ENCODE assay signal across 22 cellular contexts in genomic region chr16:79757968-79758367, GRCh38.
DNase-seq lines count a peak whose midpoint lies in the region; ATAC-seq and TF ChIP-seq lines count a peak whose summit lies in the region.
"Had no signal": no experiment of that assay in that cellular context is flagged by ENCODE, and none has a peak within 500 bp of the region (broad histone marks: within the 10 kb centered on the region; RNA-seq: fewer than 3 reads in every experiment).

No MANE protein-coding gene starts in this region.

- no peak overlapping the region for H3K9ac ChIP-seq in MM.1S (ENCODE audit: low read length)

- H3K9me3 Mint-ChIP-seq in activated CD4-positive, alpha-beta T cell treated with anti-CD3 and anti-CD28 coated beads for 36 hours (ENCODE audit: low read depth) = no peaks in the 10 kb centered on the region
- peaks cover 7% of the 10 kb centered on the region for H3K9me3 Mint-ChIP-seq in activated CD4-positive, alpha-beta T cell treated with anti-CD3 and anti-CD28 coated beads, Interleukin-2, amount 10 ng/mL, durations not matched to agents 7 days and 5 days

- H2AFZ ChIP-seq in hepatocyte (no peak overlapping the region), MM.1S (ENCODE audit: low read length) (no peak overlapping the region)

- WGBS in hepatocyte (ENCODE audit: low lambda C conversion rate, missing lambda C conversion rate) = 95% methylated on average over 6 of the region's 6 CpGs

- no peaks in the 10 kb centered on the region for H3K79me2 ChIP-seq in hepatocyte
- no peaks in the 10 kb centered on the region for H3K79me2 ChIP-seq in MM.1S (ENCODE audit: low read length)

- H3F3A ChIP-seq in MM.1S (ENCODE audit: insufficient read depth, low read length) = no peaks in the 10 kb centered on the region

- H3K36me3 Mint-ChIP-seq in activated CD4-positive, alpha-beta T cell treated with anti-CD3 and anti-CD28 coated beads for 36 hours (ENCODE audit: low read depth) = no peaks in the 10 kb centered on the region
- no peaks in the 10 kb centered on the region for H3K36me3 Mint-ChIP-seq in activated CD4-positive, alpha-beta T cell treated with anti-CD3 and anti-CD28 coated beads, Interleukin-2, amount 10 ng/mL, durations not matched to agents 7 days and 5 days (ENCODE audit: low read depth)

- H3K9me3 ChIP-seq in hepatocyte (ENCODE audit: low read depth) (no peaks in the 10 kb centered on the region), MM.1S (replicated peaks; ENCODE audit: insufficient read depth, low read length) (no peaks in the 10 kb centered on the region)
- H3K9me3 ChIP-seq: SJSA1 had no signal

- intact Hi-C loops in activated CD4-positive, alpha-beta T cell treated with anti-CD3 and anti-CD28 coated beads for 36 hours (cut with DNase I, micrococcal nuclease) = loop anchor here (1.0 to 5.0 kb wide), 3 partner anchors 85 to 146 kb away; no protein-coding TSS in a partner anchor
- intact Hi-C loops in Right ventricle myocardium inferior (cut with DNase I) = no loop called here

- H3K4me1 Mint-ChIP-seq in activated CD4-positive, alpha-beta T cell treated with anti-CD3 and anti-CD28 coated beads for 36 hours = peaks cover 37% of the 10 kb centered on the region
- H3K4me1 Mint-ChIP-seq in activated CD4-positive, alpha-beta T cell treated with anti-CD3 and anti-CD28 coated beads, Interleukin-2, amount 10 ng/mL, durations not matched to agents 7 days and 5 days = peaks cover 18% of the 10 kb centered on the region

- no peak overlapping the region for H3K4me2 ChIP-seq in hepatocyte
- no peak overlapping the region for H3K4me2 ChIP-seq in MM.1S (ENCODE audit: low read depth, low read length)

- H3K4me3 ChIP-seq in hepatocyte (no peak overlapping the region), MM.1S (ENCODE audit: low read length) (no peak overlapping the region)
- H3K4me3 ChIP-seq: SJSA1 had no signal

- peak; percentile 32 for DNase-seq in activated CD4-positive, alpha-beta T cell treated with anti-CD3 and anti-CD28 coated beads for 36 hours
- DNase-seq in activated CD4-positive, alpha-beta T cell treated with anti-CD3 and anti-CD28 coated beads, Interleukin-2, amount 10 ng/mL, durations not matched to agents 7 days and 5 days = no peak
- DNase-seq in stimulated activated naive CD4-positive, alpha-beta T cell treated with Interleukin-2 at 50 U/mL for 16 hours (lab: John Stamatoyannopoulos, UW) = peak; percentile 5
- DNase-seq in stimulated activated naive CD4-positive, alpha-beta T cell (lab: John Stamatoyannopoulos, UW) = no peak
- no peak for DNase-seq in hepatocyte (ENCODE audit: low spot score)
- DNase-seq in GF-D8 (lab: John Stamatoyannopoulos, UW) = no peak
- no peak for DNase-seq in MM.1S
- DNase-seq in Right ventricle myocardium inferior (ENCODE audit: missing footprints) = no peak
- DNase-seq: 8988T, ACHN, DMS153, HCEC 1CT, KBM-7, NCI-H1048, NCI-H1417, NCI-H1694, NCI-H2081 treated with DMSO at 0.1 percent for 48 hours, NCI-H2171 treated with DMSO at 0.1 percent for 48 hours, NCI-H345, NCI-H510A treated with DMSO at 0.1 percent for 48 hours, Right ventricle myocardium superior had no signal

- no peak overlapping the region for H3K4me3 Mint-ChIP-seq in activated CD4-positive, alpha-beta T cell treated with anti-CD3 and anti-CD28 coated beads for 36 hours
- H3K4me3 Mint-ChIP-seq in activated CD4-positive, alpha-beta T cell treated with anti-CD3 and anti-CD28 coated beads, Interleukin-2, amount 10 ng/mL, durations not matched to agents 7 days and 5 days = no peak overlapping the region

- TF ChIP-seq CTCF in hepatocyte (IDR thresholded peaks at IDR 0.05; ENCODE audit: poor library complexity) (no peak), MM.1S (IDR thresholded peaks at IDR 0.05; ENCODE audit: low read length) (no peak)

- H3K4me1 ChIP-seq in hepatocyte (ENCODE audit: insufficient read depth) (peaks cover 37% of the 10 kb centered on the region), MM.1S (ENCODE audit: low read length) (no peaks in the 10 kb centered on the region)

- H3K9me2 ChIP-seq in hepatocyte (replicated peaks; ENCODE audit: insufficient read depth) (no peaks in the 10 kb centered on the region), MM.1S (replicated peaks; ENCODE audit: insufficient read depth, low read length) (no peaks in the 10 kb centered on the region)

- H3K27ac ChIP-seq in hepatocyte = peak overlapping the region; percentile 92
- H3K27ac ChIP-seq in MM.1S (ENCODE audit: low read length) = no peak overlapping the region

- peaks cover 9% of the 10 kb centered on the region for H3K27me3 Mint-ChIP-seq in activated CD4-positive, alpha-beta T cell treated with anti-CD3 and anti-CD28 coated beads for 36 hours
- peaks cover 7% of the 10 kb centered on the region for H3K27me3 Mint-ChIP-seq in activated CD4-positive, alpha-beta T cell treated with anti-CD3 and anti-CD28 coated beads, Interleukin-2, amount 10 ng/mL, durations not matched to agents 7 days and 5 days

- H3K36me3 ChIP-seq in hepatocyte (replicated peaks; ENCODE audit: insufficient read depth, low read depth) = no peaks in the 10 kb centered on the region
- H3K36me3 ChIP-seq in MM.1S (replicated peaks; ENCODE audit: insufficient read depth, low read length) = no peaks in the 10 kb centered on the region
- H3K36me3 ChIP-seq: SJSA1 had no signal

- peak; percentile 55 for ATAC-seq in activated CD4-positive, alpha-beta T cell treated with anti-CD3 and anti-CD28 coated beads for 36 hours
- no peak for ATAC-seq in Right ventricle myocardium inferior

- H4K20me1 ChIP-seq in hepatocyte (ENCODE audit: insufficient read depth, poor library complexity, severe bottlenecking) (no peaks in the 10 kb centered on the region), MM.1S (ENCODE audit: insufficient read depth, low read length) (no peaks in the 10 kb centered on the region)

- POLR2A ChIA-PET in activated CD4-positive, alpha-beta T cell treated with anti-CD3 and anti-CD28 coated beads for 36 hours (lab: Charles Lee) = no interaction called here
- POLR2A ChIA-PET in activated CD4-positive, alpha-beta T cell treated with anti-CD3 and anti-CD28 coated beads, Interleukin-2, amount 10 ng/mL, durations not matched to agents 7 days and 5 days (lab: Charles Lee) = no interaction called here

- peak overlapping the region; percentile 10 for H3K27ac Mint-ChIP-seq in activated CD4-positive, alpha-beta T cell treated with anti-CD3 and anti-CD28 coated beads for 36 hours
- no peak overlapping the region for H3K27ac Mint-ChIP-seq in activated CD4-positive, alpha-beta T cell treated with anti-CD3 and anti-CD28 coated beads, Interleukin-2, amount 10 ng/mL, durations not matched to agents 7 days and 5 days

- CTCF ChIA-PET in activated CD4-positive, alpha-beta T cell treated with anti-CD3 and anti-CD28 coated beads for 36 hours (lab: Charles Lee) = no interaction called here
- CTCF ChIA-PET in activated CD4-positive, alpha-beta T cell treated with anti-CD3 and anti-CD28 coated beads, Interleukin-2, amount 10 ng/mL, durations not matched to agents 7 days and 5 days (lab: Charles Lee) = no interaction called here

- no peaks in the 10 kb centered on the region for H3K27me3 ChIP-seq in hepatocyte
- no peaks in the 10 kb centered on the region for H3K27me3 ChIP-seq in MM.1S (replicated peaks; ENCODE audit: insufficient read depth, low read length)
- H3K27me3 ChIP-seq: SJSA1 had no signal

Comparison
In these comparisons a context has a peak if more than half of its experiments do, and no peak if none do; other contexts are left out.
1. DNase-seq: peak in activated CD4-positive, alpha-beta T cell treated with anti-CD3 and anti-CD28 coated beads for 36 hours (single experiment) and stimulated activated naive CD4-positive, alpha-beta T cell treated with Interleukin-2 at 50 U/mL for 16 hours (single experiment); none in activated CD4-positive, alpha-beta T cell treated with anti-CD3 and anti-CD28 coated beads, Interleukin-2, amount 10 ng/mL, durations not matched to agents 7 days and 5 days (single experiment), stimulated activated naive CD4-positive, alpha-beta T cell (0 of 6), hepatocyte (single experiment), GF-D8 (single experiment), MM.1S (single experiment) and Right ventricle myocardium inferior (single experiment).